In genomic region chr5:115544371-115545064, GRCh38 we compare ENCODE assay signal across 1 cellular context.
A peak's percentile ranks its signal among the peaks of the same experiment; 100 is the strongest.
TF ChIP-seq lines count a peak whose summit lies in the region.

Gene FEM1C, minus strand, starts transcription at chr5:115544775. Its CDS starts 1,282 bp downstream, at chr5:115543493.

TF ChIP-seq in HepG2, 621 proteins besides CTCF, POLR2A, EP300 and RAD21 (continued from another document and continues in another):
- TF ChIP-seq, protein P1, sequence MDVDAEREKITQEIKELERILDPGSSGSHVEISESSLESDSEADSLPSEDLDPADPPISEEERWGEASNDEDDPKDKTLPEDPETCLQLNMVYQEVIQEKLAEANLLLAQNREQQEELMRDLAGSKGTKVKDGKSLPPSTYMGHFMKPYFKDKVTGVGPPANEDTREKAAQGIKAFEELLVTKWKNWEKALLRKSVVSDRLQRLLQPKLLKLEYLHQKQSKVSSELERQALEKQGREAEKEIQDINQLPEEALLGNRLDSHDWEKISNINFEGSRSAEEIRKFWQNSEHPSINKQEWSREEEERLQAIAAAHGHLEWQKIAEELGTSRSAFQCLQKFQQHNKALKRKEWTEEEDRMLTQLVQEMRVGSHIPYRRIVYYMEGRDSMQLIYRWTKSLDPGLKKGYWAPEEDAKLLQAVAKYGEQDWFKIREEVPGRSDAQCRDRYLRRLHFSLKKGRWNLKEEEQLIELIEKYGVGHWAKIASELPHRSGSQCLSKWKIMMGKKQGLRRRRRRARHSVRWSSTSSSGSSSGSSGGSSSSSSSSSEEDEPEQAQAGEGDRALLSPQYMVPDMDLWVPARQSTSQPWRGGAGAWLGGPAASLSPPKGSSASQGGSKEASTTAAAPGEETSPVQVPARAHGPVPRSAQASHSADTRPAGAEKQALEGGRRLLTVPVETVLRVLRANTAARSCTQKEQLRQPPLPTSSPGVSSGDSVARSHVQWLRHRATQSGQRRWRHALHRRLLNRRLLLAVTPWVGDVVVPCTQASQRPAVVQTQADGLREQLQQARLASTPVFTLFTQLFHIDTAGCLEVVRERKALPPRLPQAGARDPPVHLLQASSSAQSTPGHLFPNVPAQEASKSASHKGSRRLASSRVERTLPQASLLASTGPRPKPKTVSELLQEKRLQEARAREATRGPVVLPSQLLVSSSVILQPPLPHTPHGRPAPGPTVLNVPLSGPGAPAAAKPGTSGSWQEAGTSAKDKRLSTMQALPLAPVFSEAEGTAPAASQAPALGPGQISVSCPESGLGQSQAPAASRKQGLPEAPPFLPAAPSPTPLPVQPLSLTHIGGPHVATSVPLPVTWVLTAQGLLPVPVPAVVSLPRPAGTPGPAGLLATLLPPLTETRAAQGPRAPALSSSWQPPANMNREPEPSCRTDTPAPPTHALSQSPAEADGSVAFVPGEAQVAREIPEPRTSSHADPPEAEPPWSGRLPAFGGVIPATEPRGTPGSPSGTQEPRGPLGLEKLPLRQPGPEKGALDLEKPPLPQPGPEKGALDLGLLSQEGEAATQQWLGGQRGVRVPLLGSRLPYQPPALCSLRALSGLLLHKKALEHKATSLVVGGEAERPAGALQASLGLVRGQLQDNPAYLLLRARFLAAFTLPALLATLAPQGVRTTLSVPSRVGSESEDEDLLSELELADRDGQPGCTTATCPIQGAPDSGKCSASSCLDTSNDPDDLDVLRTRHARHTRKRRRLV (CRISPR knock-in tag; IDR thresholded peaks at IDR 0.05): 0 out of 2 replicates have a peak, but pooled peaks have one; percentile 27
- TF ChIP-seq NCOA1 (CRISPR knock-in tag; IDR thresholded peaks at IDR 0.05) (no peak), RFX3 (CRISPR knock-in tag; IDR thresholded peaks at IDR 0.05) (no peak), ZNF891 (CRISPR knock-in tag; IDR thresholded peaks at IDR 0.05) (peak; percentile 84), RXRB (CRISPR knock-in tag; IDR thresholded peaks at IDR 0.05; ENCODE audit: borderline replicate concordance) (peak; percentile 68), ZNF607 (CRISPR knock-in tag; IDR thresholded peaks at IDR 0.05; ENCODE audit: borderline replicate concordance) (peak; percentile 92; the same call in 1 of the 2 replicates), FLYWCH1 (CRISPR knock-in tag; IDR thresholded peaks at IDR 0.05) (no peak), BATF2 (CRISPR knock-in tag; IDR thresholded peaks at IDR 0.05) (peak; percentile 87; the same call in 1 of the 2 replicates), MEIS2 (CRISPR knock-in tag; IDR thresholded peaks at IDR 0.05) (peak; percentile 51), SMAD9 (CRISPR knock-in tag; IDR thresholded peaks at IDR 0.05) (peak; percentile 80; the same call in 1 of the 2 replicates), GABPA (IDR thresholded peaks at IDR 0.05; ENCODE audit: low read depth, low read length) (no peak), GABPA (CRISPR knock-in tag; IDR thresholded peaks at IDR 0.05; ENCODE audit: low read depth) (0 out of 2 replicates have a peak, but pooled peaks have one; percentile 21), CBX1 (IDR thresholded peaks at IDR 0.05; ENCODE audit: low read depth) (peak; percentile 96), ZFP36L1 (CRISPR knock-in tag; IDR thresholded peaks at IDR 0.05) (no peak), NBN (conservative IDR thresholded peaks at IDR 0.05) (no peak), ZNF879 (CRISPR knock-in tag; IDR thresholded peaks at IDR 0.05) (no peak), JUN (CRISPR knock-in tag; IDR thresholded peaks at IDR 0.05) (no peak), MAFK (conservative IDR thresholded peaks at IDR 0.05 in 1 of 2, IDR thresholded peaks at IDR 0.05 in 1 of 2; ENCODE audit: low read length in 2 of 2) (no peak), HNRNPK (IDR thresholded peaks at IDR 0.05; ENCODE audit: low read depth, low read length, poor library complexity, severe bottlenecking) (peak; percentile 83), TAF1 (CRISPR knock-in tag; IDR thresholded peaks at IDR 0.05) (peak; percentile 100), ZNF878 (CRISPR knock-in tag; IDR thresholded peaks at IDR 0.05) (0 out of 2 replicates have a peak, but pooled peaks have one; percentile 42), MED8 (CRISPR knock-in tag; IDR thresholded peaks at IDR 0.05; ENCODE audit: insufficient replicate concordance) (peak; percentile 96), ZMAT5 (CRISPR knock-in tag; IDR thresholded peaks at IDR 0.05; ENCODE audit: borderline replicate concordance, low read depth) (no peak), ZKSCAN1 (IDR thresholded peaks at IDR 0.05; ENCODE audit: low read length) (no peak), PLRG1 (conservative IDR thresholded peaks at IDR 0.05) (no peak), ZNF747 (CRISPR knock-in tag; IDR thresholded peaks at IDR 0.05; ENCODE audit: borderline replicate concordance) (peak; percentile 66), ZNF770 (CRISPR knock-in tag; IDR thresholded peaks at IDR 0.05) (peak; percentile 36; the same call in 1 of the 2 replicates), ZMAT3 (CRISPR knock-in tag; conservative IDR thresholded peaks at IDR 0.05) (peak; percentile 70; the same call in 1 of the 2 replicates), AHDC1 (CRISPR knock-in tag; IDR thresholded peaks at IDR 0.05; ENCODE audit: borderline replicate concordance) (no peak), NFE2 (CRISPR knock-in tag; IDR thresholded peaks at IDR 0.05) (no peak), KLF15 (CRISPR knock-in tag; IDR thresholded peaks at IDR 0.05; ENCODE audit: borderline replicate concordance) (no peak), ZNF543 (CRISPR knock-in tag; IDR thresholded peaks at IDR 0.05) (no peak), SMAD3 (CRISPR knock-in tag; IDR thresholded peaks at IDR 0.05) (no peak)
- TF ChIP-seq, protein P2, sequence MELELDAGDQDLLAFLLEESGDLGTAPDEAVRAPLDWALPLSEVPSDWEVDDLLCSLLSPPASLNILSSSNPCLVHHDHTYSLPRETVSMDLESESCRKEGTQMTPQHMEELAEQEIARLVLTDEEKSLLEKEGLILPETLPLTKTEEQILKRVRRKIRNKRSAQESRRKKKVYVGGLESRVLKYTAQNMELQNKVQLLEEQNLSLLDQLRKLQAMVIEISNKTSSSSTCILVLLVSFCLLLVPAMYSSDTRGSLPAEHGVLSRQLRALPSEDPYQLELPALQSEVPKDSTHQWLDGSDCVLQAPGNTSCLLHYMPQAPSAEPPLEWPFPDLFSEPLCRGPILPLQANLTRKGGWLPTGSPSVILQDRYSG (CRISPR knock-in tag; IDR thresholded peaks at IDR 0.05): no peak
- TF ChIP-seq, protein P3, sequence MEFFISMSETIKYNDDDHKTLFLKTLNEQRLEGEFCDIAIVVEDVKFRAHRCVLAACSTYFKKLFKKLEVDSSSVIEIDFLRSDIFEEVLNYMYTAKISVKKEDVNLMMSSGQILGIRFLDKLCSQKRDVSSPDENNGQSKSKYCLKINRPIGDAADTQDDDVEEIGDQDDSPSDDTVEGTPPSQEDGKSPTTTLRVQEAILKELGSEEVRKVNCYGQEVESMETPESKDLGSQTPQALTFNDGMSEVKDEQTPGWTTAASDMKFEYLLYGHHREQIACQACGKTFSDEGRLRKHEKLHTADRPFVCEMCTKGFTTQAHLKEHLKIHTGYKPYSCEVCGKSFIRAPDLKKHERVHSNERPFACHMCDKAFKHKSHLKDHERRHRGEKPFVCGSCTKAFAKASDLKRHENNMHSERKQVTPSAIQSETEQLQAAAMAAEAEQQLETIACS (CRISPR knock-in tag; IDR thresholded peaks at IDR 0.05): no peak
- TF ChIP-seq, protein P4, sequence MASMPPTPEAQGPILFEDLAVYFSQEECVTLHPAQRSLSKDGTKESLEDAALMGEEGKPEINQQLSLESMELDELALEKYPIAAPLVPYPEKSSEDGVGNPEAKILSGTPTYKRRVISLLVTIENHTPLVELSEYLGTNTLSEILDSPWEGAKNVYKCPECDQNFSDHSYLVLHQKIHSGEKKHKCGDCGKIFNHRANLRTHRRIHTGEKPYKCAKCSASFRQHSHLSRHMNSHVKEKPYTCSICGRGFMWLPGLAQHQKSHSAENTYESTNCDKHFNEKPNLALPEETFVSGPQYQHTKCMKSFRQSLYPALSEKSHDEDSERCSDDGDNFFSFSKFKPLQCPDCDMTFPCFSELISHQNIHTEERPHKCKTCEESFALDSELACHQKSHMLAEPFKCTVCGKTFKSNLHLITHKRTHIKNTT (CRISPR knock-in tag; IDR thresholded peaks at IDR 0.05): no peak
- TF ChIP-seq, protein P5, sequence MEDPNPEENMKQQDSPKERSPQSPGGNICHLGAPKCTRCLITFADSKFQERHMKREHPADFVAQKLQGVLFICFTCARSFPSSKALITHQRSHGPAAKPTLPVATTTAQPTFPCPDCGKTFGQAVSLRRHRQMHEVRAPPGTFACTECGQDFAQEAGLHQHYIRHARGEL (CRISPR knock-in tag; IDR thresholded peaks at IDR 0.05): no peak
- TF ChIP-seq, protein P6, sequence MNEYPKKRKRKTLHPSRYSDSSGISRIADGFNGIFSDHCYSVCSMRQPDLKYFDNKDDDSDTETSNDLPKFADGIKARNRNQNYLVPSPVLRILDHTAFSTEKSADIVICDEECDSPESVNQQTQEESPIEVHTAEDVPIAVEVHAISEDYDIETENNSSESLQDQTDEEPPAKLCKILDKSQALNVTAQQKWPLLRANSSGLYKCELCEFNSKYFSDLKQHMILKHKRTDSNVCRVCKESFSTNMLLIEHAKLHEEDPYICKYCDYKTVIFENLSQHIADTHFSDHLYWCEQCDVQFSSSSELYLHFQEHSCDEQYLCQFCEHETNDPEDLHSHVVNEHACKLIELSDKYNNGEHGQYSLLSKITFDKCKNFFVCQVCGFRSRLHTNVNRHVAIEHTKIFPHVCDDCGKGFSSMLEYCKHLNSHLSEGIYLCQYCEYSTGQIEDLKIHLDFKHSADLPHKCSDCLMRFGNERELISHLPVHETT (CRISPR knock-in tag; conservative IDR thresholded peaks at IDR 0.05): no peak
- TF ChIP-seq, protein P7, sequence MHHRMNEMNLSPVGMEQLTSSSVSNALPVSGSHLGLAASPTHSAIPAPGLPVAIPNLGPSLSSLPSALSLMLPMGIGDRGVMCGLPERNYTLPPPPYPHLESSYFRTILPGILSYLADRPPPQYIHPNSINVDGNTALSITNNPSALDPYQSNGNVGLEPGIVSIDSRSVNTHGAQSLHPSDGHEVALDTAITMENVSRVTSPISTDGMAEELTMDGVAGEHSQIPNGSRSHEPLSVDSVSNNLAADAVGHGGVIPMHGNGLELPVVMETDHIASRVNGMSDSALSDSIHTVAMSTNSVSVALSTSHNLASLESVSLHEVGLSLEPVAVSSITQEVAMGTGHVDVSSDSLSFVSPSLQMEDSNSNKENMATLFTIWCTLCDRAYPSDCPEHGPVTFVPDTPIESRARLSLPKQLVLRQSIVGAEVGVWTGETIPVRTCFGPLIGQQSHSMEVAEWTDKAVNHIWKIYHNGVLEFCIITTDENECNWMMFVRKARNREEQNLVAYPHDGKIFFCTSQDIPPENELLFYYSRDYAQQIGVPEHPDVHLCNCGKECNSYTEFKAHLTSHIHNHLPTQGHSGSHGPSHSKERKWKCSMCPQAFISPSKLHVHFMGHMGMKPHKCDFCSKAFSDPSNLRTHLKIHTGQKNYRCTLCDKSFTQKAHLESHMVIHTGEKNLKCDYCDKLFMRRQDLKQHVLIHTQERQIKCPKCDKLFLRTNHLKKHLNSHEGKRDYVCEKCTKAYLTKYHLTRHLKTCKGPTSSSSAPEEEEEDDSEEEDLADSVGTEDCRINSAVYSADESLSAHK (CRISPR knock-in tag; IDR thresholded peaks at IDR 0.05; ENCODE audit: borderline replicate concordance): no peak
